In genomic region chr2:6826081-6826913, GRCh38 we compare ENCODE assay signal across 8 cellular contexts.
DNase-seq lines count a peak whose midpoint lies in the region; ATAC-seq and FAIRE-seq lines count a peak whose summit lies in the region.

No MANE protein-coding gene starts in this region.

- ATAC-seq in GM19372 (IDR thresholded peaks at IDR 0.05; ENCODE audit: low read depth, unreplicated experiment), result peak; percentile 95
- ATAC-seq in HG03378 (IDR thresholded peaks at IDR 0.05; ENCODE audit: unreplicated experiment), result peak; percentile 97

- DNase-seq in D341Med (ENCODE audit: low spot score) (peak; percentile 29), RCC 7860 (ENCODE audit: low spot score) (peak; percentile 76), hepatic stellate cell (ENCODE audit: low spot score) (peak; percentile 31), NCI-H510A treated with DMSO at 0.1 percent for 48 hours (lab: John Stamatoyannopoulos, UW) (no peak)
- DNase-seq in activated effector memory CD4-positive, alpha-beta T cell treated with anti-CD3 and anti-CD28 coated beads, Interleukin-2, amount 50 U/mL, for 16 hours, result peak; percentile 76
- DNase-seq in stimulated activated CD4-positive, alpha-beta T cell treated with anti-CD3 and anti-CD28 coated beads, Interleukin-4, amount 100 ng/mL, for 1 hour, result peak; percentile 34

- peak; percentile 67 for FAIRE-seq in RCC 7860 (lab: Jason Lieb, UNC)
